25 cellular contexts compared by ENCODE assay signal in the genomic region with DNA sequence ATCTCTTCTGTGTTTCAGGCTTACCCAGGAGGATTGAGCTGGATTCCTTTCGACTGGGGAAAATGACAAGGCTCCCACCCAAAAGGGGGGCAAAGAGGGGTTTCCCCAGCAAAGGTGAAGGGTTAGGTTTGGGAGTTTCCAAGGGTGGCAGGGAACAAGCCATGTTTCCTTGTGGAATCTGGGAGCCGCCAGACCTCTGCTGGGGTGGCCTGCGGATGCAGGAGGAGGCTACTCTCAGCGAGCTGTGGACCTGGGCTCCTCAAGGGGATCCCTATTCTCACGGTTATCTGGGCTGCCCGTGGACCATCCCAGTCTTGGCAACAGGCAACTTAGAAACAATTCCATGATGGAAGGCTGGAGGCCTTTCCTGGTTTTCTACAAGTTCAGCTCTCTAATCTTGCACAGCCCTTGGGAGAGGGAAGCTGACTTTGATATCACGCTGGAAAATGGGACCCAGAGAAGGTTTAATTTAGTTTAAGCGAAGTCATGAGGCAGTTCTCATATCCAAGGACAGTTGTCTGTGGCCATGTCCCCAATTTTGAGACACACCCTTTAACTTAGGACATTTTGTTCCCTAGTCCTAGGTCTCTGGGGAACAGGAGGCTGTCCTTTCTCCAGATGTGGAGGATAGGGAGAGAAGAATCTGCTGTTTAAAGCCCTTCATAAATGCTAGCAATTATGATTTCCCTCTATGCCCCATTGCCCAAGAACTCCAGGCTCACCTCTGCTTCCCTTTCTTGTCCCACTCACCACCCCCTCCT. TPM values are rescaled to one million over a fixed set of nuclear protein-coding genes. Genes with fewer than 3 reads are reported as not detected.
"Had no signal": no experiment of that assay in that cellular context is flagged by ENCODE, and none has a peak within 500 bp of the region (broad histone marks: within the 10 kb centered on the region; RNA-seq: fewer than 3 reads in every experiment).

No MANE protein-coding gene starts in this region.

- H3K36me3 ChIP-seq: Peyer's patch had no signal

- H3K27me3 ChIP-seq: Peyer's patch had no signal

- H3K9me3 Mint-ChIP-seq: activated CD4-positive, alpha-beta T cell treated with anti-CD3 and anti-CD28 coated beads, Interleukin-2, amount 10 ng/mL, durations not matched to agents 24 days and 14 days; activated naive CD4-positive, alpha-beta T cell treated with anti-CD3 and anti-CD28 coated beads, Interleukin-2, amount 10 ng/mL, durations not matched to agents 7 days and 5 days; activated T-helper 17 cell treated with anti-CD3 and anti-CD28 coated beads, Interleukin-2, amount 50 U/mL, for 72 hours had no signal

- H3K9me3 ChIP-seq: Peyer's patch had no signal

- H3K4me3 Mint-ChIP-seq: activated B cell treated with CpG ODN at 0.5 μM for 24 hours; activated CD4-positive, alpha-beta T cell treated with anti-CD3 and anti-CD28 coated beads, Interleukin-2, amount 10 ng/mL, durations not matched to agents 24 days and 14 days; activated naive CD4-positive, alpha-beta T cell treated with anti-CD3 and anti-CD28 coated beads, Interleukin-2, amount 10 ng/mL, durations not matched to agents 7 days and 5 days; activated T-helper 17 cell treated with anti-CD3 and anti-CD28 coated beads, Interleukin-2, amount 50 U/mL, for 72 hours; IgD-negative memory B cell; T-helper 17 cell had no signal

- H3K4me3 ChIP-seq: Peyer's patch had no signal

- H3K27ac ChIP-seq: Peyer's patch, RWPE1 had no signal

- ATAC-seq: activated T-helper 17 cell treated with anti-CD3 and anti-CD28 coated beads, Interleukin-2, amount 50 U/mL, for 72 hours; T-helper 17 cell had no signal

- H3K27ac Mint-ChIP-seq: activated B cell treated with CpG ODN at 0.5 μM for 24 hours; activated CD4-positive, alpha-beta T cell treated with anti-CD3 and anti-CD28 coated beads, Interleukin-2, amount 10 ng/mL, durations not matched to agents 24 days and 14 days; activated naive CD4-positive, alpha-beta T cell treated with anti-CD3 and anti-CD28 coated beads, Interleukin-2, amount 10 ng/mL, durations not matched to agents 7 days and 5 days; activated T-helper 17 cell treated with anti-CD3 and anti-CD28 coated beads, Interleukin-2, amount 50 U/mL, for 72 hours; IgD-negative memory B cell; T-helper 17 cell had no signal

- DNase-seq: activated B cell treated with CpG ODN at 0.5 μM for 24 hours; activated CD4-positive, alpha-beta T cell treated with anti-CD3 and anti-CD28 coated beads for 1 hour; activated CD4-positive, alpha-beta T cell treated with anti-CD3 and anti-CD28 coated beads, Interleukin-2, amount 10 ng/mL, durations not matched to agents 24 days and 14 days; activated CD4-positive, alpha-beta T cell treated with anti-CD3 and anti-CD28 coated beads, Interleukin-2, amount 50 U/mL, for 48 hours; activated gamma-delta T cell; activated naive CD4-positive, alpha-beta T cell treated with anti-CD3 and anti-CD28 coated beads, Interleukin-2, amount 10 ng/mL, durations not matched to agents 7 days and 5 days; activated T-cell treated with anti-CD3 and anti-CD28 coated beads for 4 hours; activated T-cell treated with anti-CD3 and anti-CD28 coated beads, Interleukin-2, amount 50 U/mL, for 48 hours; aorta; KG1; NCI-H1048; NCI-H146; NCI-H187 treated with DMSO at 0.1 percent for 48 hours; NCI-H2081 treated with DMSO at 0.1 percent for 48 hours; NCI-H446; NCI-H524; Peyer's patch; SHP77 treated with DMSO at 0.1 percent for 48 hours; T-helper 17 cell; T-helper 9 cell had no signal

- H3K4me1 ChIP-seq: Peyer's patch had no signal

- H3K4me1 Mint-ChIP-seq: activated B cell treated with CpG ODN at 0.5 μM for 24 hours; activated CD4-positive, alpha-beta T cell treated with anti-CD3 and anti-CD28 coated beads, Interleukin-2, amount 10 ng/mL, durations not matched to agents 24 days and 14 days; activated naive CD4-positive, alpha-beta T cell treated with anti-CD3 and anti-CD28 coated beads, Interleukin-2, amount 10 ng/mL, durations not matched to agents 7 days and 5 days; activated T-helper 17 cell treated with anti-CD3 and anti-CD28 coated beads, Interleukin-2, amount 50 U/mL, for 72 hours; T-helper 17 cell had no signal

- H3K36me3 Mint-ChIP-seq: activated naive CD4-positive, alpha-beta T cell treated with anti-CD3 and anti-CD28 coated beads, Interleukin-2, amount 10 ng/mL, durations not matched to agents 7 days and 5 days; IgD-negative memory B cell had no signal

RNA-seq across cellular contexts. Expression of a gene that starts 24.7 kb away (rescaled TPM):
- total RNA-seq: activated CD4-positive, alpha-beta T cell treated with anti-CD3 and anti-CD28 coated beads, Interleukin-2, amount 10 ng/mL, durations not matched to agents 24 days and 14 days; activated T-helper 17 cell treated with anti-CD3 and anti-CD28 coated beads, Interleukin-2, amount 50 U/mL, for 72 hours; LHCN-M2; M059J; T-helper 17 cell had no signal
- polyA plus RNA-seq: IgD-negative memory B cell had no signal
